14 cellular contexts compared by ENCODE assay signal in genomic region chr4:112896326-112896892, GRCh38.
DNase-seq lines count a peak whose midpoint lies in the region; ATAC-seq lines count a peak whose summit lies in the region.
"Had no signal": no experiment of that assay in that cellular context is flagged by ENCODE, and none has a peak within 500 bp of the region (broad histone marks: within the 10 kb centered on the region; RNA-seq: fewer than 3 reads in every experiment).

No MANE protein-coding gene starts in this region.

- ATAC-seq in GM19463 (IDR thresholded peaks at IDR 0.05; ENCODE audit: unreplicated experiment) (peak; percentile 15), GM18867 (IDR thresholded peaks at IDR 0.05; ENCODE audit: unreplicated experiment) (no peak), GM21717 (IDR thresholded peaks at IDR 0.05; ENCODE audit: unreplicated experiment) (no peak)
- ATAC-seq: stimulated activated naive CD8-positive, alpha-beta T cell treated with anti-CD3 and anti-CD28 coated beads, Interleukin-15, amount 100 ng/mL, for 72 hours had no signal

- H3K79me1 ChIP-seq in mesendoderm (ENCODE audit: low read length) = no peaks in the 10 kb centered on the region

- no peak overlapping the region for H2BK15ac ChIP-seq in mesendoderm (replicated peaks; ENCODE audit: low read depth)

- H3K9me3 ChIP-seq in stomach smooth muscle (ENCODE audit: control insufficient read depth in 2 of 2, low read length in 2 of 2) = no peaks in the 10 kb centered on the region
- H3K9me3 ChIP-seq: SJSA1 had no signal

- H3K9ac ChIP-seq in mesendoderm (ENCODE audit: low read length) (no peak overlapping the region), stomach smooth muscle (ENCODE audit: low read length in 2 of 2) (peak overlapping the region; percentile 4 to 55)
- H3K9ac ChIP-seq: parathyroid adenoma had no signal

- H3K4me2 ChIP-seq in mesendoderm (ENCODE audit: low read length) = no peak overlapping the region

- in situ Hi-C loops in ACHN (cut with HindIII; ENCODE audit: low pct_ligation_motif_present, low pct_unique_long_range_greater_than_20kb, low sequenced_read_pairs) = no loop called here

- peaks cover 11% of the 10 kb centered on the region for H3K4me1 ChIP-seq in mesendoderm (ENCODE audit: control insufficient read depth, low read depth, low read length)
- peaks cover 15% of the 10 kb centered on the region for H3K4me1 ChIP-seq in stomach smooth muscle (ENCODE audit: control insufficient read depth, insufficient read depth, low read length)
- H3K4me1 ChIP-seq: parathyroid adenoma, SJSA1 had no signal

- DNase-seq in astrocyte of the hippocampus (ENCODE audit: low read depth, low spot score) (peak; percentile 7), mesendoderm (peak; percentile 54), ACHN (no peak), AG08395 (ENCODE audit: low spot score) (no peak)
- DNase-seq: activated T-cell treated with anti-CD3 and anti-CD28 coated beads, Interleukin-2, amount 50 U/mL, for 48 hours; GOT3; stimulated activated naive CD8-positive, alpha-beta T cell treated with anti-CD3 and anti-CD28 coated beads, Interleukin-15, amount 100 ng/mL, for 72 hours had no signal

- H3K4me3 ChIP-seq in mesendoderm (ENCODE audit: low read length) (no peak overlapping the region), stomach smooth muscle (ENCODE audit: low read length in 2 of 2) (peak overlapping the region; percentile 5 to 61)
- H3K4me3 ChIP-seq: SJSA1 had no signal

- H3K79me2 ChIP-seq in mesendoderm (ENCODE audit: control insufficient read depth, insufficient read depth, low read length) = no peaks in the 10 kb centered on the region
- H3K79me2 ChIP-seq: parathyroid adenoma had no signal

- H2BK5ac ChIP-seq in mesendoderm (ENCODE audit: low read length) = peak overlapping the region; percentile 54

- no peak overlapping the region for H3K4ac ChIP-seq in mesendoderm (ENCODE audit: low read depth, low read length)

- peak overlapping the region; percentile 27 for H3K27ac ChIP-seq in mesendoderm (ENCODE audit: low read depth, low read length)
- peak overlapping the region; percentile 67 for H3K27ac ChIP-seq in stomach smooth muscle (ENCODE audit: low read length)
- H3K27ac ChIP-seq: epithelial cell of prostate, parathyroid adenoma, SJSA1 had no signal

- H3K18ac ChIP-seq in mesendoderm (ENCODE audit: low read length) = peak overlapping the region; percentile 76

- no CpG with 5 or more reads among the region's 3 CpGs for WGBS in mesendoderm (ENCODE audit: extremely low coverage, insufficient coverage, low lambda C conversion rate)

- H3K27me3 ChIP-seq in mesendoderm (ENCODE audit: insufficient read depth, low read length, poor library complexity) = no peaks in the 10 kb centered on the region
- no peaks in the 10 kb centered on the region for H3K27me3 ChIP-seq in stomach smooth muscle (ENCODE audit: control insufficient read depth in 1 of 2, insufficient read depth in 2 of 2, low read length in 2 of 2)
- H3K27me3 ChIP-seq: SJSA1 had no signal

- no peak overlapping the region for H4K8ac ChIP-seq in mesendoderm (ENCODE audit: low read depth, low read length)

- H3K23ac ChIP-seq in mesendoderm (ENCODE audit: low read length) = no peak overlapping the region

- no peak overlapping the region for H2AK5ac ChIP-seq in mesendoderm (ENCODE audit: low read length)

- H4K5ac ChIP-seq in mesendoderm (ENCODE audit: low read length) = no peak overlapping the region

- no peak overlapping the region for H2BK120ac ChIP-seq in mesendoderm (ENCODE audit: low read depth, low read length)

- peak overlapping the region; percentile 56 for H3K56ac ChIP-seq in mesendoderm (ENCODE audit: low read length)

- H3K36me3 ChIP-seq in mesendoderm (ENCODE audit: control insufficient read depth, insufficient read depth, low read length) (no peaks in the 10 kb centered on the region), stomach smooth muscle (ENCODE audit: control insufficient read depth in 2 of 2, insufficient read depth in 2 of 2, low read length in 2 of 2) (no peaks in the 10 kb centered on the region)
- H3K36me3 ChIP-seq: SJSA1 had no signal

Comparison
In these comparisons a context has a peak if more than half of its experiments do, and no peak if none do; other contexts are left out.
1. DNase-seq: peak in astrocyte of the hippocampus (single experiment) and mesendoderm (single experiment); none in ACHN (single experiment) and AG08395 (single experiment).